In genomic region chrX:117038918-117039440, GRCh38 we compare ENCODE assay signal across 15 cellular contexts.
A peak's percentile ranks its signal among the peaks of the same experiment; 100 is the strongest.
DNase-seq lines count a peak whose midpoint lies in the region; ATAC-seq and TF ChIP-seq lines count a peak whose summit lies in the region.
"Had no signal": no experiment of that assay in that cellular context is flagged by ENCODE, and none has a peak within 500 bp of the region (broad histone marks: within the 10 kb centered on the region; RNA-seq: fewer than 3 reads in every experiment).

No MANE protein-coding gene starts in this region.

- H3K79me2 ChIP-seq in OCI-LY3 (ENCODE audit: low read length): no peaks in the 10 kb centered on the region
- H3K79me2 ChIP-seq in mesendoderm (ENCODE audit: control insufficient read depth, insufficient read depth, low read length): no peaks in the 10 kb centered on the region
- H3K79me2 ChIP-seq in GM23248 (ENCODE audit: insufficient read depth): no peaks in the 10 kb centered on the region

- H3K27me3 ChIP-seq in OCI-LY3 (ENCODE audit: low read depth, low read length) (no peaks in the 10 kb centered on the region), mesendoderm (ENCODE audit: insufficient read depth, low read length, poor library complexity) (no peaks in the 10 kb centered on the region), GM23248 (replicated peaks; ENCODE audit: insufficient read depth) (no peaks in the 10 kb centered on the region)

- H2BK15ac ChIP-seq in mesendoderm (replicated peaks; ENCODE audit: low read depth): no peak overlapping the region

- TF ChIP-seq CTCF in OCI-LY3 (IDR thresholded peaks at IDR 0.05; ENCODE audit: low read depth, low read length): peak; percentile 15; the same call in 1 of the 2 replicates

- H3K79me1 ChIP-seq in mesendoderm (ENCODE audit: low read length): no peaks in the 10 kb centered on the region

- no peak overlapping the region for H4K8ac ChIP-seq in mesendoderm (ENCODE audit: low read depth, low read length)

- DNase-seq in DMS53 (lab: John Stamatoyannopoulos, UW) (peak; percentile 50), mesendoderm (peak; percentile 0), germinal center (ENCODE audit: low spot score) (no peak), GM23248 (no peak), NOMO-1 treated with DMSO at 0.1 percent for 48 hours (lab: John Stamatoyannopoulos, UW; ENCODE audit: unreplicated experiment) (no peak)
- DNase-seq: C1 segment of cervical spinal cord; Calu3; CD4-positive, alpha-beta T cell; DMS 273 treated with DMSO at 0.1 percent for 48 hours; DMS79 treated with DMSO at 0.1 percent for 48 hours; EL had no signal

- H2BK5ac ChIP-seq in mesendoderm (ENCODE audit: low read length): no peak overlapping the region

- no peak overlapping the region for H2BK120ac ChIP-seq in mesendoderm (ENCODE audit: low read depth, low read length)

- no peak overlapping the region for H3K23ac ChIP-seq in mesendoderm (ENCODE audit: low read length)

- H3K9me3 ChIP-seq in OCI-LY3 (ENCODE audit: insufficient read depth, low read length) (no peaks in the 10 kb centered on the region), GM23248 (ENCODE audit: low read depth) (no peaks in the 10 kb centered on the region)

- no peak overlapping the region for H3K27ac ChIP-seq in OCI-LY3 (ENCODE audit: low read length)
- H3K27ac ChIP-seq in mesendoderm (ENCODE audit: low read depth, low read length): no peak overlapping the region
- no peak overlapping the region for H3K27ac ChIP-seq in GM23248
- H3K27ac ChIP-seq: HL-60 had no signal

- H2AFZ ChIP-seq in OCI-LY3 (ENCODE audit: low read depth, low read length) (no peak overlapping the region), GM23248 (no peak overlapping the region)

- H4K20me1 ChIP-seq in OCI-LY3 (ENCODE audit: insufficient read depth, low read length) (no peaks in the 10 kb centered on the region), GM23248 (ENCODE audit: insufficient read depth) (no peaks in the 10 kb centered on the region)

- in situ Hi-C loops in GM23248 (cut with MboI): no loop called here

- H3K4ac ChIP-seq in mesendoderm (ENCODE audit: low read depth, low read length): no peak overlapping the region

- H3K4me2 ChIP-seq in OCI-LY3 (ENCODE audit: low read length) (no peak overlapping the region), mesendoderm (ENCODE audit: low read length) (no peak overlapping the region), GM23248 (ENCODE audit: unreplicated experiment) (no peak overlapping the region)

- no peaks in the 10 kb centered on the region for H3F3A ChIP-seq in GM23248 (ENCODE audit: insufficient read depth)

- H3K4me3 ChIP-seq in OCI-LY3 (ENCODE audit: low read length) (no peak overlapping the region), mesendoderm (ENCODE audit: low read length) (no peak overlapping the region), GM23248 (no peak overlapping the region)

- peak overlapping the region; percentile 15 for H3K56ac ChIP-seq in mesendoderm (ENCODE audit: low read length)

- no CpG with 5 or more reads among the region's 1 CpG for WGBS in mesendoderm (ENCODE audit: extremely low coverage, insufficient coverage, low lambda C conversion rate)
- 0% methylated on average over 1 of the region's 1 CpG for WGBS in GM23248 (ENCODE audit: low coverage in 1 of 2, low lambda C conversion rate in 2 of 2, missing lambda C conversion rate in 2 of 2), 2 experiments

- no peak overlapping the region for H2AK5ac ChIP-seq in mesendoderm (ENCODE audit: low read length)

- no peak overlapping the region for H4K5ac ChIP-seq in mesendoderm (ENCODE audit: low read length)

- H3K4me1 ChIP-seq in OCI-LY3 (ENCODE audit: low read length) (peaks cover 6% of the 10 kb centered on the region), mesendoderm (ENCODE audit: control insufficient read depth, low read depth, low read length) (no peaks in the 10 kb centered on the region), GM23248 (ENCODE audit: insufficient read depth) (no peaks in the 10 kb centered on the region)

- H3K18ac ChIP-seq in mesendoderm (ENCODE audit: low read length): no peak overlapping the region

- H3K9ac ChIP-seq in OCI-LY3 (ENCODE audit: low read length): no peak overlapping the region
- no peak overlapping the region for H3K9ac ChIP-seq in mesendoderm (ENCODE audit: low read length)
- H3K9ac ChIP-seq in GM23248: no peak overlapping the region

- no peaks in the 10 kb centered on the region for H3K9me2 ChIP-seq in GM23248 (ENCODE audit: insufficient read depth)

- H3K36me3 ChIP-seq in OCI-LY3 (replicated peaks; ENCODE audit: low read depth, low read length) (no peaks in the 10 kb centered on the region), mesendoderm (ENCODE audit: control insufficient read depth, insufficient read depth, low read length) (no peaks in the 10 kb centered on the region), GM23248 (ENCODE audit: low read depth) (no peaks in the 10 kb centered on the region)

- peak; percentile 46 for ATAC-seq in GM21786 (IDR thresholded peaks at IDR 0.05; ENCODE audit: unreplicated experiment)
- ATAC-seq: HCT116 had no signal

Comparison
In these comparisons a context has a peak if more than half of its experiments do, and no peak if none do; other contexts are left out.
1. DNase-seq: peak in DMS53 (single experiment) and mesendoderm (single experiment); none in germinal center (single experiment), GM23248 (single experiment) and NOMO-1 treated with DMSO at 0.1 percent for 48 hours (single experiment).